9 cellular contexts compared by ENCODE assay signal in genomic region chr12:50188280-50188781, GRCh38. TPM values are rescaled to one million over a fixed set of nuclear protein-coding genes. Genes with fewer than 3 reads are reported as not detected.
DNase-seq lines count a peak whose midpoint lies in the region; ATAC-seq and TF ChIP-seq lines count a peak whose summit lies in the region.
"Had no signal": no experiment of that assay in that cellular context is flagged by ENCODE, and none has a peak within 500 bp of the region (broad histone marks: within the 10 kb centered on the region; RNA-seq: fewer than 3 reads in every experiment).

No MANE protein-coding gene starts in this region.

- H3K4me3 ChIP-seq in left lung, result no peak overlapping the region
- no peak overlapping the region for H3K4me3 ChIP-seq in thoracic aorta

- H3K4me1 ChIP-seq in left lung, result peaks cover 11 to 13% of the 10 kb centered on the region in 2 donors
- peaks cover 39 to 66% of the 10 kb centered on the region in 2 donors for H3K4me1 ChIP-seq in thoracic aorta (ENCODE audit: control insufficient read depth in 1 of 2, low read depth in 2 of 2)

- peaks cover 0 to 21% of the 10 kb centered on the region in 2 donors for H3K36me3 ChIP-seq in left lung
- peaks cover 3% of the 10 kb centered on the region for H3K36me3 ChIP-seq in thoracic aorta

- peak overlapping the region; percentile 95 for H3K27ac Mint-ChIP-seq in activated CD4-positive, alpha-beta T cell treated with anti-CD3 and anti-CD28 coated beads, Interleukin-2, amount 10 ng/mL, durations not matched to agents 24 days and 14 days

- no peak for DNase-seq in activated CD4-positive, alpha-beta T cell treated with anti-CD3 and anti-CD28 coated beads, Interleukin-2, amount 10 ng/mL, durations not matched to agents 24 days and 14 days
- DNase-seq in activated CD4-positive, alpha-beta T cell treated with anti-CD3 and anti-CD28 coated beads, Interleukin-2, amount 50 U/mL, for 4 hours, result no peak
- DNase-seq in left lung (no peak), thoracic aorta (ENCODE audit: low spot score) (no peak), NCI-H524 (lab: John Stamatoyannopoulos, UW) (no peak), C1 segment of cervical spinal cord (lab: John Stamatoyannopoulos, UW) (no peak)
- DNase-seq: NCI-H345 had no signal

- no peaks in the 10 kb centered on the region for H3K27me3 ChIP-seq in left lung
- no peaks in the 10 kb centered on the region for H3K27me3 ChIP-seq in thoracic aorta (replicated peaks; ENCODE audit: insufficient read depth)

- no peaks in the 10 kb centered on the region for H3K9me3 Mint-ChIP-seq in activated CD4-positive, alpha-beta T cell treated with anti-CD3 and anti-CD28 coated beads, Interleukin-2, amount 10 ng/mL, durations not matched to agents 24 days and 14 days

- intact Hi-C loops in activated CD4-positive, alpha-beta T cell treated with anti-CD3 and anti-CD28 coated beads, Interleukin-2, amount 10 ng/mL, durations not matched to agents 24 days and 14 days (cut with micrococcal nuclease), result no loop called here
- intact Hi-C loops in left lung (cut with DNase I), result no loop called here

- ATAC-seq in left lung (peak; percentile 35), thoracic aorta (ENCODE audit: insufficient number of reproducible peaks, low FRiP score, low read depth) (no peak), GM18909 (IDR thresholded peaks at IDR 0.05; ENCODE audit: poor library complexity, unreplicated experiment) (no peak)

- peaks cover 54% of the 10 kb centered on the region for H3K4me1 Mint-ChIP-seq in activated CD4-positive, alpha-beta T cell treated with anti-CD3 and anti-CD28 coated beads, Interleukin-2, amount 10 ng/mL, durations not matched to agents 24 days and 14 days

- H3K27me3 Mint-ChIP-seq in activated CD4-positive, alpha-beta T cell treated with anti-CD3 and anti-CD28 coated beads, Interleukin-2, amount 10 ng/mL, durations not matched to agents 24 days and 14 days, result no peaks in the 10 kb centered on the region

- TF ChIP-seq CTCF in left lung (IDR thresholded peaks at IDR 0.05), result no peak
- TF ChIP-seq CTCF in thoracic aorta (IDR thresholded peaks at IDR 0.05), result no peak

- H3K36me3 Mint-ChIP-seq in activated CD4-positive, alpha-beta T cell treated with anti-CD3 and anti-CD28 coated beads, Interleukin-2, amount 10 ng/mL, durations not matched to agents 24 days and 14 days (ENCODE audit: low read depth), result peaks cover 42% of the 10 kb centered on the region

- H3K4me3 Mint-ChIP-seq in activated CD4-positive, alpha-beta T cell treated with anti-CD3 and anti-CD28 coated beads, Interleukin-2, amount 10 ng/mL, durations not matched to agents 24 days and 14 days, result peak overlapping the region; percentile 72

- H3K9me3 ChIP-seq in left lung (no peaks in the 10 kb centered on the region), thoracic aorta (no peaks in the 10 kb centered on the region)

- peak overlapping the region; percentile 35 for H3K27ac ChIP-seq in angular gyrus (ENCODE audit: low read depth, low read length)
- peak overlapping the region in 1 of 2 donors; percentile 53 for H3K27ac ChIP-seq in left lung
- peak overlapping the region; percentile 74 to 88 for H3K27ac ChIP-seq in thoracic aorta

RNA-seq across cellular contexts. Expression of gene CERS5, which starts 21.2 kb away (rescaled TPM):
- total RNA-seq in activated CD4-positive, alpha-beta T cell treated with anti-CD3 and anti-CD28 coated beads, Interleukin-2, amount 10 ng/mL, durations not matched to agents 24 days and 14 days, result 62.6 and 66.5 TPM in 2 replicates
- total RNA-seq in left lung (10 to 100 TPM; 38.1 to 40.1 TPM), thoracic aorta (10 to 100 TPM; 34.6 to 73.5 TPM)
